8 cellular contexts compared by ENCODE assay signal in the genomic region with DNA sequence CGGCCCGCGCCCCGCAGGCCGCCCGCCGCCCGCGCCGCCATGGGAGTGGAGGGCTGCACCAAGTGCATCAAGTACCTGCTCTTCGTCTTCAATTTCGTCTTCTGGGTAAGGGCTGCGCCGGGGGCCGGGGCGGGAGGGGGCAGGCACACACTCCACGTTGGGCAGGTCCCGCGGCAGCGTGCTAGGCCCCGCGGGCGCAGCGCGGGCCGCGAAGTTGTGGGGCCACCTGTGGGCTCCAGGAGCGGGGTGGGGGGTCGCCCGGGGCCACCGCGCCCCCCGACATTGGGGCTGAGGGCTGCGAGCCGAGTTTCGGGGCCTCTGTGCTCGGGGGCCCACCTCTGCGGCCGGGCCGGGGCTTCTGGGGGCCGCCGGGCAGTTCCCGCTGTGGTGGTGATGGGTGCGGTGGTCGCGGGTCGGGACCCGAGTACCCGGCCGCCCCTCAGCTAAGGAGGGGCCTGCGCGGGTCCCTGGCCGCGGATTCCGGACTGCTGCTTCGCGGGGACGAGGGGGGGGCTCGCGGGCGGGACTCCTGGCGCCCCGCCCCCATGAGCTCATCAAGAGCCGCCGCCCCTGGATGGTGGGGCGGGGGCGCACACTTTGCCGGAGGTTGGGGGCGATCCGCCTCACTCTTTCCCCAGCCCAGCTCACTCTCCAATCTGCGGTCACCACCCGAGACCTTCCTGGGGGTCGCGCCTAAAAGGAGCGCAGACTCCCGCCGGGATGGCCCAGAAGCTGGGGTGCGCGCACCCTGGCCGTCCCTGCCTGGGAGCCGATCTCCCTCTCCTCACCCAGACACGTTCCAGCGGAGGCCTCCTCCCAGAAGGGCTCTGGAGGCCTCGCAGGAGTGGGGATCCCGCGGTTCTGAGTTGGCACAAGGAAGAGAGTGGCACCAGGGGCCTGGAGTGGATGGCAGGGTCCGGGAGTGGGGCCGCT.
A peak's percentile ranks its signal among the peaks of the same experiment; 100 is the strongest.
DNase-seq lines count a peak whose midpoint lies in the region; ATAC-seq and TF ChIP-seq lines count a peak whose summit lies in the region.

No MANE protein-coding gene starts in this region.

- no peak for TF ChIP-seq CTCF in WI38 (IDR thresholded peaks at IDR 0.05; ENCODE audit: low read depth, low read length)

- DNase-seq in NCI-H146 (lab: John Stamatoyannopoulos, UW) (peak; percentile 57), NCI-H146 treated with DMSO at 0.1 percent for 48 hours (lab: John Stamatoyannopoulos, UW; ENCODE audit: unreplicated experiment) (no peak), kidney tubule cell (ENCODE audit: low spot score) (peak; percentile 50), NCI-H510A (lab: John Stamatoyannopoulos, UW) (no peak)
- DNase-seq in central memory CD4-positive, alpha-beta T cell = peak; percentile 42
- peak; percentile 71 for DNase-seq in stimulated activated CD4-positive, alpha-beta T cell treated with anti-CD3 and anti-CD28 coated beads, Interleukin-2, amount 100 ng/mL, for 4 hours (ENCODE audit: low read depth)

- peak; percentile 13 for ATAC-seq in HG03521 (IDR thresholded peaks at IDR 0.05; ENCODE audit: unreplicated experiment)

- H3K4me3 ChIP-seq in WI38 (ENCODE audit: low read depth, low read length) = peak overlapping the region; percentile 98

Comparison
In these comparisons a context has a peak if more than half of its experiments do, and no peak if none do; other contexts are left out.
1. DNase-seq: peak in NCI-H146 (single experiment), central memory CD4-positive, alpha-beta T cell (single experiment), kidney tubule cell (single experiment) and stimulated activated CD4-positive, alpha-beta T cell treated with anti-CD3 and anti-CD28 coated beads, Interleukin-2, amount 100 ng/mL, for 4 hours (single experiment); none in NCI-H146 treated with DMSO at 0.1 percent for 48 hours (single experiment) and NCI-H510A (single experiment).